ENCODE assay signal across 8 cellular contexts in the genomic region with DNA sequence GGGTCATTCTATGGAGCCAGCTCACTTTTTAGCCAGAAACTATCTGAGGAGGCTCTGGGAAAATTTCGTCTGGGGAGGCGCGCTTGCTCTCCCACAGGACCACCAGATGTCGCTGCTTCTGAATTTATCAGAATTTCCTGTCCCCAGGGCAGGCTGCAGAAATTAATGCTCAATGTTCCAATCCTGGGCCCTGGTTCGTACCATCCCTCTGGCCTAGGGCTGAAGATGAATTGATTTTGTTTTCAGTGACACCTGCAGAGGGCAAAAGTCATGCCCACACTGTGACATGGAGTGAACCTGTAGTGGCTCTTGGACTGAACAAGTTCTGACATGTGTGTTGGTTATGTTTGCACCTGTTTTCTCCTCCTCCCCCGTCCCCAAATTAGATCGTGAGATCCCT.
A peak's percentile ranks its signal among the peaks of the same experiment; 100 is the strongest.
DNase-seq lines count a peak whose midpoint lies in the region; TF ChIP-seq lines count a peak whose summit lies in the region.

No MANE protein-coding gene starts in this region.

- H3K27me3 Mint-ChIP-seq in neural progenitor cell (ENCODE audit: insufficient read depth, low read depth), result peaks cover 2% of the 10 kb centered on the region

- H3F3A ChIP-seq in neural progenitor cell (ENCODE audit: low read depth), result no peaks in the 10 kb centered on the region

- H3K4me1 Mint-ChIP-seq in neural progenitor cell, result peaks cover 7% of the 10 kb centered on the region

- intact Hi-C loops in esophagus squamous epithelium (cut with DNase I), result loop anchor here (10.0 kb wide), 1 partner anchor 603 kb away; no protein-coding TSS in a partner anchor

- no peaks in the 10 kb centered on the region for H3K79me2 ChIP-seq in neural progenitor cell (ENCODE audit: low read depth)

- no peaks in the 10 kb centered on the region for H3K9me3 Mint-ChIP-seq in neural progenitor cell

- no peak overlapping the region for H3K9ac ChIP-seq in neural progenitor cell

- DNase-seq in AG09309 (ENCODE audit: low read depth) (peak; percentile 4), GM13977 (ENCODE audit: low spot score) (peak; percentile 64), NCI-H748 treated with DMSO at 0.1 percent for 48 hours (lab: John Stamatoyannopoulos, UW) (peak; percentile 7), esophagus squamous epithelium (lab: John Stamatoyannopoulos, UW) (no peak), neural progenitor cell (ENCODE audit: low spot score) (peak; percentile 80), tibial nerve (ENCODE audit: low spot score in 2 of 2) (peak in 1 of 2 donors; percentile 45), SKM-1 (lab: John Stamatoyannopoulos, UW; ENCODE audit: unreplicated experiment) (no peak)
- peak; percentile 4 for DNase-seq in activated CD8-positive, alpha-beta memory T cell treated with anti-CD3 and anti-CD28 coated beads, Interleukin-2, amount 50 U/mL, for 24 hours (ENCODE audit: extremely low read depth)

- no peak overlapping the region for H3K27ac Mint-ChIP-seq in neural progenitor cell

- no peak for TF ChIP-seq EP300 in tibial nerve (IDR thresholded peaks at IDR 0.05)

- no peak overlapping the region for H2AFZ ChIP-seq in neural progenitor cell (replicated peaks)

- no peaks in the 10 kb centered on the region for H4K20me1 ChIP-seq in neural progenitor cell (ENCODE audit: low read depth)

- no peak overlapping the region for H3K4me2 ChIP-seq in neural progenitor cell

- in situ Hi-C loops in GM13977 (cut with MboI; ENCODE audit: low pct_unique_long_range_greater_than_20kb, low sequenced_read_pairs, unreplicated experiment), result loop anchor here (25.0 kb wide), 2 partner anchors 351 to 726 kb away; no protein-coding TSS in a partner anchor

- WGBS in esophagus squamous epithelium, 2 donors, result 14 to 21% methylated on average over 6 to 7 of the region's 7 CpGs
- 21 to 25% methylated on average over 7 of the region's 7 CpGs for WGBS in tibial nerve, 2 donors

- no peaks in the 10 kb centered on the region for H3K36me3 ChIP-seq in esophagus squamous epithelium
- H3K36me3 ChIP-seq in neural progenitor cell, result no peaks in the 10 kb centered on the region
- H3K36me3 ChIP-seq in tibial nerve, result no peaks in the 10 kb centered on the region

- no peak overlapping the region for H3K4me3 Mint-ChIP-seq in neural progenitor cell

- H3K4me3 ChIP-seq in AG09309 (ENCODE audit: control insufficient read depth, low read depth, low read length) (no peak overlapping the region), esophagus squamous epithelium (no peak overlapping the region), neural progenitor cell (no peak overlapping the region), tibial nerve (no peak overlapping the region)

- no peaks in the 10 kb centered on the region for H3K36me3 Mint-ChIP-seq in neural progenitor cell

- TF ChIP-seq CTCF in AG09309 (IDR thresholded peaks at IDR 0.05; ENCODE audit: control insufficient read depth, insufficient read depth, low read depth, low read length, missing control alignments), result peak; percentile 76
- peak; percentile 80 for TF ChIP-seq CTCF in GM13977 (IDR thresholded peaks at IDR 0.05; ENCODE audit: extremely low read depth, insufficient read depth, missing control alignments)
- TF ChIP-seq CTCF in esophagus squamous epithelium (IDR thresholded peaks at IDR 0.05), result peak; percentile 45 to 74 (median 65)
- peak; percentile 90 for TF ChIP-seq CTCF in neural progenitor cell (IDR thresholded peaks at IDR 0.05)
- peak; percentile 52 to 72 (median 58) for TF ChIP-seq CTCF in tibial nerve (IDR thresholded peaks at IDR 0.05)

- H3K4me1 ChIP-seq in esophagus squamous epithelium (peaks cover 0 to 14% (median 2%) of the 10 kb centered on the region in 3 donors), neural progenitor cell (no peaks in the 10 kb centered on the region), tibial nerve (no peaks in the 10 kb centered on the region)

- TF ChIP-seq POLR2A in esophagus squamous epithelium (IDR thresholded peaks at IDR 0.05) (no peak), tibial nerve (IDR thresholded peaks at IDR 0.05) (no peak)

- H3K9me3 ChIP-seq in esophagus squamous epithelium (no peaks in the 10 kb centered on the region), neural progenitor cell (ENCODE audit: low read depth) (no peaks in the 10 kb centered on the region), tibial nerve (no peaks in the 10 kb centered on the region)

- H3K27ac ChIP-seq in esophagus squamous epithelium (no peak overlapping the region), neural progenitor cell (no peak overlapping the region), tibial nerve (no peak overlapping the region)

- H3K27me3 ChIP-seq in esophagus squamous epithelium, result peaks cover 0 to 32% (median 0%) of the 10 kb centered on the region in 4 donors
- H3K27me3 ChIP-seq in neural progenitor cell, result no peaks in the 10 kb centered on the region
- H3K27me3 ChIP-seq in tibial nerve, result no peaks in the 10 kb centered on the region

Comparison
In these comparisons a context has a peak if more than half of its experiments do, and no peak if none do; other contexts are left out.
1. DNase-seq: peak in AG09309 (single experiment), GM13977 (single experiment), NCI-H748 treated with DMSO at 0.1 percent for 48 hours (single experiment), activated CD8-positive, alpha-beta memory T cell treated with anti-CD3 and anti-CD28 coated beads, Interleukin-2, amount 50 U/mL, for 24 hours (single experiment) and neural progenitor cell (single experiment); none in esophagus squamous epithelium (single experiment) and SKM-1 (single experiment).
2. Peak in every context shown above with its lines, with median percentiles within 50 percentile points of each other: CTCF ChIP-seq.